ENCODE assay signal across 27 cellular contexts in genomic region chr2:193751299-193751698, GRCh38.
"Had no signal": no experiment of that assay in that cellular context is flagged by ENCODE, and none has a peak within 500 bp of the region (broad histone marks: within the 10 kb centered on the region; RNA-seq: fewer than 3 reads in every experiment).

No MANE protein-coding gene starts in this region.

- H3K79me2 ChIP-seq: parathyroid adenoma had no signal

- DNase-seq: naive thymus-derived CD4-positive, alpha-beta T cell; natural killer cell; nucleus accumbens; posterior cingulate gyrus; psoas muscle; right cardiac atrium; spleen; stimulated activated CD4-positive, alpha-beta T cell treated with anti-CD3 and anti-CD28 coated beads, Interleukin-12 subunit alpha, Interleukin-12 subunit beta, amount 100 ng/mL, for 4 hours; stimulated activated CD4-positive, alpha-beta T cell treated with anti-CD3 and anti-CD28 coated beads, Interleukin-1b, Interleukin-23, amount 100 ng/mL, for 48 hours; stimulated activated CD4-positive, alpha-beta T cell treated with anti-CD3 and anti-CD28 coated beads, Interleukin-4, amount 100 ng/mL, for 1 hour; stimulated activated CD4-positive, alpha-beta T cell treated with anti-CD3 and anti-CD28 coated beads, Interleukin-4, amount 100 ng/mL, for 4 hours; stimulated activated CD8-positive, alpha-beta memory T cell treated with anti-CD3 and anti-CD28 coated beads, Interleukin-4, amount 100 ng/mL, for 48 hours; stimulated activated naive B cell treated with anti-CD40 and anti-IgM and Interleukin-4, amounts not matched to agents 10 μg/mL and 1 μg/mL and 100 μg/mL, for 72 hours; stimulated activated naive CD4-positive, alpha-beta T cell treated with Interleukin-2 at 50 U/mL for 16 hours; stomach; thyroid gland; trophoblast cell; upper lobe of left lung had no signal

- H3K27ac ChIP-seq: neutrophil, parathyroid adenoma, psoas muscle, skin epidermis, spleen, stomach, thoracic aorta, thyroid gland, tibial nerve, upper lobe of left lung, vagina had no signal

- H3K27me3 ChIP-seq: neutrophil, spleen, stomach, thyroid gland, tibial nerve, upper lobe of left lung, vagina had no signal

- H3K36me3 ChIP-seq: neutrophil, spleen, stomach, thoracic aorta, thyroid gland, tibial nerve, upper lobe of left lung, vagina had no signal

- H3K4me1 ChIP-seq: parathyroid adenoma, psoas muscle, spleen, stomach, thyroid gland, tibial nerve, upper lobe of left lung, vagina had no signal

- H3K4me2 ChIP-seq: smooth muscle cell had no signal

- FAIRE-seq: urothelium cell line had no signal

- ATAC-seq: naive thymus-derived CD4-positive, alpha-beta T cell; natural killer cell; psoas muscle; right cardiac atrium; sciatic nerve; stimulated activated naive B cell treated with anti-CD40 and anti-IgM and Interleukin-4, amounts not matched to agents 10 μg/mL and 1 μg/mL and 100 μg/mL, for 72 hours had no signal

- H3K9ac ChIP-seq: parathyroid adenoma had no signal

- H3K9me3 ChIP-seq: neutrophil, psoas muscle, spleen, stomach, thoracic aorta, thyroid gland, tibial nerve, upper lobe of left lung, vagina had no signal

- H2AFZ ChIP-seq: parathyroid adenoma had no signal

- H3K4me3 ChIP-seq: psoas muscle, skin epidermis, smooth muscle cell, spleen, stomach, thoracic aorta, thyroid gland, tibial nerve, upper lobe of left lung, vagina had no signal
